In genomic region chr1:54314691-54315455, GRCh38 we compare ENCODE assay signal across 12 cellular contexts.
DNase-seq lines count a peak whose midpoint lies in the region; ATAC-seq and TF ChIP-seq lines count a peak whose summit lies in the region.
"Had no signal": no experiment of that assay in that cellular context is flagged by ENCODE, and none has a peak within 500 bp of the region (broad histone marks: within the 10 kb centered on the region; RNA-seq: fewer than 3 reads in every experiment).

No MANE protein-coding gene starts in this region.

- H3K27me3 ChIP-seq in stomach (no peaks in the 10 kb centered on the region), uterus (no peaks in the 10 kb centered on the region)
- H3K27me3 ChIP-seq: cardiac muscle cell had no signal

- H3K9me3 ChIP-seq in stomach: no peaks in the 10 kb centered on the region
- no peaks in the 10 kb centered on the region for H3K9me3 ChIP-seq in uterus

- POLR2A ChIA-PET in T-cell (lab: Charles Lee): no interaction called here

- ATAC-seq in T-cell (replicated peaks in 1 of 4): no peak
- ATAC-seq in left colon: peak; percentile 81
- ATAC-seq: sciatic nerve had no signal

- peak overlapping the region; percentile 41 for H3K27ac Mint-ChIP-seq in activated CD4-positive, alpha-beta T cell treated with anti-CD3 and anti-CD28 coated beads, Interleukin-2, amount 10 ng/mL, durations not matched to agents 24 days and 14 days
- H3K27ac Mint-ChIP-seq in T-cell: peak overlapping the region; percentile 57 to 66

- peaks cover 54% of the 10 kb centered on the region for H3K4me1 Mint-ChIP-seq in activated CD4-positive, alpha-beta T cell treated with anti-CD3 and anti-CD28 coated beads, Interleukin-2, amount 10 ng/mL, durations not matched to agents 24 days and 14 days
- peaks cover 70 to 79% (median 73%) of the 10 kb centered on the region in 3 donors for H3K4me1 Mint-ChIP-seq in T-cell

- H3K36me3 Mint-ChIP-seq in activated CD4-positive, alpha-beta T cell treated with anti-CD3 and anti-CD28 coated beads, Interleukin-2, amount 10 ng/mL, durations not matched to agents 24 days and 14 days (ENCODE audit: low read depth): peaks cover 12% of the 10 kb centered on the region
- H3K36me3 Mint-ChIP-seq in T-cell: peaks cover 3% of the 10 kb centered on the region

- no peaks in the 10 kb centered on the region for H3K9me3 Mint-ChIP-seq in activated CD4-positive, alpha-beta T cell treated with anti-CD3 and anti-CD28 coated beads, Interleukin-2, amount 10 ng/mL, durations not matched to agents 24 days and 14 days
- no peaks in the 10 kb centered on the region for H3K9me3 Mint-ChIP-seq in T-cell

- no peak for TF ChIP-seq EP300 in stomach (IDR thresholded peaks at IDR 0.05)

- no peak for DNase-seq in activated CD4-positive, alpha-beta T cell treated with anti-CD3 and anti-CD28 coated beads, Interleukin-2, amount 10 ng/mL, durations not matched to agents 24 days and 14 days
- DNase-seq in activated CD4-positive, alpha-beta T cell treated with anti-CD3 and anti-CD28 coated beads, Interleukin-2, amount 50 U/mL, for 1 hour: no peak
- DNase-seq in T-cell (no peak), left colon (peak; percentile 63 to 70), stomach (peak; percentile 65), NCI-H146 (lab: John Stamatoyannopoulos, UW) (no peak), uterus (no peak), NCI-H748 treated with DMSO at 0.1 percent for 48 hours (lab: John Stamatoyannopoulos, UW) (no peak)
- DNase-seq: GF-D8, GOT3 had no signal

- intact Hi-C loops in activated CD4-positive, alpha-beta T cell treated with anti-CD3 and anti-CD28 coated beads, Interleukin-2, amount 10 ng/mL, durations not matched to agents 24 days and 14 days (cut with micrococcal nuclease): no loop called here
- intact Hi-C loops in left colon (cut with DNase I, micrococcal nuclease): no loop called here
- intact Hi-C loops in stomach (cut with DNase I; ENCODE audit: low total_unique reads): loop anchor here (10.0 kb wide), 1 partner anchor 50 kb away; no protein-coding TSS in a partner anchor
- intact Hi-C loops in uterus (cut with DNase I; ENCODE audit: low total_unique reads): no loop called here

- no peak for TF ChIP-seq CTCF in stomach (IDR thresholded peaks at IDR 0.05)
- TF ChIP-seq CTCF in uterus (IDR thresholded peaks at IDR 0.05): no peak

- no peaks in the 10 kb centered on the region for H3K36me3 ChIP-seq in stomach
- no peaks in the 10 kb centered on the region for H3K36me3 ChIP-seq in uterus
- H3K36me3 ChIP-seq: cardiac muscle cell had no signal

- no peaks in the 10 kb centered on the region for H3K27me3 Mint-ChIP-seq in activated CD4-positive, alpha-beta T cell treated with anti-CD3 and anti-CD28 coated beads, Interleukin-2, amount 10 ng/mL, durations not matched to agents 24 days and 14 days
- H3K27me3 Mint-ChIP-seq in T-cell: no peaks in the 10 kb centered on the region

- H3K27ac ChIP-seq in stomach (peak overlapping the region; percentile 23 to 77 (median 31)), uterus (peak overlapping the region in 1 of 2 donors; percentile 18)
- H3K27ac ChIP-seq: cardiac muscle cell had no signal

- WGBS in stomach, 5 donors: 43 to 55% (median 52%) methylated on average over 10 of the region's 10 CpGs

- H3K4me3 ChIP-seq in stomach (no peak overlapping the region), uterus (no peak overlapping the region)
- H3K4me3 ChIP-seq: cardiac muscle cell had no signal

- no peak overlapping the region for H3K4me3 Mint-ChIP-seq in activated CD4-positive, alpha-beta T cell treated with anti-CD3 and anti-CD28 coated beads, Interleukin-2, amount 10 ng/mL, durations not matched to agents 24 days and 14 days
- H3K4me3 Mint-ChIP-seq in T-cell: no peak overlapping the region

- TF ChIP-seq POLR2A in stomach (IDR thresholded peaks at IDR 0.05) (no peak), uterus (IDR thresholded peaks at IDR 0.05) (no peak)

- H3K4me1 ChIP-seq in stomach (peaks cover 45 to 85% (median 60%) of the 10 kb centered on the region in 4 donors), uterus (peaks cover 0 to 11% of the 10 kb centered on the region in 2 donors)

- CTCF ChIA-PET in T-cell (lab: Charles Lee): no interaction called here

Comparison
In these comparisons a context has a peak if more than half of its experiments do, and no peak if none do; other contexts are left out.
1. DNase-seq: peak in left colon (2 of 2) and stomach (single experiment); none in activated CD4-positive, alpha-beta T cell treated with anti-CD3 and anti-CD28 coated beads, Interleukin-2, amount 10 ng/mL, durations not matched to agents 24 days and 14 days (single experiment), activated CD4-positive, alpha-beta T cell treated with anti-CD3 and anti-CD28 coated beads, Interleukin-2, amount 50 U/mL, for 1 hour (single experiment), T-cell (0 of 34), NCI-H146 (single experiment), uterus (0 of 2) and NCI-H748 treated with DMSO at 0.1 percent for 48 hours (single experiment).